Comparison of ENCODE assay signal across 8 cellular contexts in genomic region chr11:47641585-47642098, GRCh38. TPM values are rescaled to one million over a fixed set of nuclear protein-coding genes. Genes with fewer than 3 reads are reported as not detected.
A peak's percentile ranks its signal among the peaks of the same experiment; 100 is the strongest.
DNase-seq lines count a peak whose midpoint lies in the region; ATAC-seq, FAIRE-seq and TF ChIP-seq lines count a peak whose summit lies in the region.

No MANE protein-coding gene starts in this region.

- H4K20me1 ChIP-seq in PC-9 (ENCODE audit: insufficient read depth) (no peaks in the 10 kb centered on the region), endothelial cell of umbilical vein (replicated peaks; ENCODE audit: control insufficient read depth, extremely low read depth, insufficient read depth, low read length) (no peaks in the 10 kb centered on the region)

- H3K4me3 ChIP-seq in GM12864 (ENCODE audit: low read depth, low read length) (peak overlapping the region; percentile 78), PC-9 (peak overlapping the region; percentile 94), endothelial cell of umbilical vein (replicated peaks in 1 of 3; ENCODE audit: insufficient read depth in 1 of 3, low read depth in 1 of 3, low read length in 3 of 3) (peak overlapping the region; percentile 70 to 95 (median 93))

- no peak for ATAC-seq in HG03280 (IDR thresholded peaks at IDR 0.05; ENCODE audit: unreplicated experiment)

- H3K27me3 Mint-ChIP-seq in nephron progenitor cell (ENCODE audit: low read depth, poor library complexity), result peaks cover 6% of the 10 kb centered on the region

- no peak for FAIRE-seq in endothelial cell of umbilical vein (lab: Jason Lieb, UNC)

- H3K9me2 ChIP-seq in PC-9 (ENCODE audit: insufficient read depth), result no peaks in the 10 kb centered on the region

- H3K9me1 ChIP-seq in endothelial cell of umbilical vein (replicated peaks; ENCODE audit: control insufficient read depth, extremely low read depth, insufficient read depth, low read length), result no peaks in the 10 kb centered on the region

- dilution Hi-C loops in endothelial cell of umbilical vein (cut with MboI; ENCODE audit: extremely low pct_ligation_motif_present, low sequenced_read_pairs), result no loop called here

- H3K4me2 ChIP-seq in PC-9, result peak overlapping the region; percentile 89
- peak overlapping the region; percentile 95 for H3K4me2 ChIP-seq in endothelial cell of umbilical vein (ENCODE audit: insufficient read depth, low read length)

- H3K9ac ChIP-seq in endothelial cell of umbilical vein (replicated peaks; ENCODE audit: extremely low read depth, insufficient read depth, low read length), result peak overlapping the region; percentile 98

- H3K79me2 ChIP-seq in PC-9 (ENCODE audit: low read depth), result peaks cover 32% of the 10 kb centered on the region
- peaks cover 23% of the 10 kb centered on the region for H3K79me2 ChIP-seq in endothelial cell of umbilical vein (ENCODE audit: control insufficient read depth, insufficient read depth, low read length)

- H3K4me1 ChIP-seq in PC-9 (replicated peaks; ENCODE audit: insufficient read depth) (peaks cover 9% of the 10 kb centered on the region), endothelial cell of umbilical vein (ENCODE audit: control insufficient read depth, extremely low read depth, insufficient read depth, low read length) (peaks cover 11% of the 10 kb centered on the region)

- no peaks in the 10 kb centered on the region for H3K9me3 ChIP-seq in PC-9 (ENCODE audit: insufficient read depth, low read depth)
- no peaks in the 10 kb centered on the region for H3K9me3 ChIP-seq in endothelial cell of umbilical vein (replicated peaks; ENCODE audit: control insufficient read depth, insufficient read depth, low read length)

- TF ChIP-seq CTCF in GM12864 (IDR thresholded peaks at IDR 0.05; ENCODE audit: low read depth, low read length, missing control alignments), result no peak
- no peak for TF ChIP-seq CTCF in PC-9 (conservative IDR thresholded peaks at IDR 0.05)
- TF ChIP-seq CTCF in endothelial cell of umbilical vein (IDR thresholded peaks at IDR 0.05; ENCODE audit: extremely low read depth in 1 of 2, insufficient read depth in 1 of 2, low read depth in 1 of 2, low read length in 2 of 2), result no peak
- no peak for TF ChIP-seq CTCF in nephron progenitor cell (IDR thresholded peaks at IDR 0.05)

- no peaks in the 10 kb centered on the region for H3K27me3 ChIP-seq in PC-9 (ENCODE audit: insufficient read depth, low read depth)
- H3K27me3 ChIP-seq in endothelial cell of umbilical vein (ENCODE audit: control insufficient read depth in 2 of 2, insufficient read depth in 2 of 2, low read length in 2 of 2), result no peaks in the 10 kb centered on the region

- peak overlapping the region; percentile 98 for H3K27ac Mint-ChIP-seq in nephron progenitor cell

- peaks cover 4% of the 10 kb centered on the region; the same call in 1 of the 2 replicates for H3F3A ChIP-seq in PC-9 (ENCODE audit: insufficient read depth, low read depth)

- BruUV-seq in PC-9 (replicated peaks; lab: Mats Ljungman, UMichigan) (no TSS peak), endothelial cell of umbilical vein (replicated peaks; lab: Mats Ljungman, UMichigan) (TSS peak; percentile 61)

- TF ChIP-seq POLR2A in endothelial cell of umbilical vein (IDR thresholded peaks at IDR 0.05; ENCODE audit: low read depth, low read length), result no peak

- DNase-seq in GM12864 (ENCODE audit: low read depth), result no peak
- no peak for DNase-seq in PC-9
- DNase-seq in endothelial cell of umbilical vein (ENCODE audit: low read depth, low spot score), result no peak
- no peak for DNase-seq in nephron progenitor cell
- no peak for DNase-seq in islet precursor cell
- no peak for DNase-seq in central memory CD4-positive, alpha-beta T cell
- no peak for DNase-seq in H4 (ENCODE audit: low spot score)

- POLR2A ChIA-PET in PC-9 (lab: Charles Lee; ENCODE audit: unreplicated experiment) (interaction anchor here (0.6 kb wide), 1 partner anchor 133 kb away, joined by 4 read pairs; no protein-coding TSS in a partner anchor), endothelial cell of umbilical vein (lab: Charles Lee) (no interaction called here)

- intact Hi-C loops in PC-9 (cut with micrococcal nuclease; ENCODE audit: unreplicated experiment) (loop anchor here (1.0 to 2.0 kb wide), 3 partner anchors 74 to 411 kb away; partner anchors contain the start of genes AGBL2 and FNBP4), endothelial cell of umbilical vein (cut with micrococcal nuclease) (loop anchor here (1.0 to 5.0 kb wide), 3 partner anchors 73 to 211 kb away; partner anchors contain the start of genes AGBL2 and FNBP4)

- H3K36me3 Mint-ChIP-seq in nephron progenitor cell (ENCODE audit: low read depth), result peaks cover 29% of the 10 kb centered on the region

- CTCF ChIA-PET in PC-9 (lab: Charles Lee) (interaction anchor here (0.5 to 0.7 kb wide), 2 partner anchors 88 to 771 kb away, joined by 3 to 8 read pairs; no protein-coding TSS in a partner anchor), endothelial cell of umbilical vein (lab: Charles Lee) (no interaction called here)

- H3K9me3 Mint-ChIP-seq in nephron progenitor cell, result no peaks in the 10 kb centered on the region

- H3K4me1 Mint-ChIP-seq in nephron progenitor cell, result peaks cover 26% of the 10 kb centered on the region

- H3K4me3 Mint-ChIP-seq in nephron progenitor cell, result peak overlapping the region; percentile 96

- H2AFZ ChIP-seq in PC-9 (peak overlapping the region; percentile 94), endothelial cell of umbilical vein (ENCODE audit: low read depth, low read length) (peak overlapping the region; percentile 97)

- H3K36me3 ChIP-seq in PC-9 (ENCODE audit: low read depth) (peaks cover 9% of the 10 kb centered on the region; the same call in 1 of the 2 replicates), endothelial cell of umbilical vein (ENCODE audit: control insufficient read depth in 2 of 2, extremely low read depth in 1 of 2, insufficient read depth in 2 of 2, low read length in 2 of 2) (peaks cover 0 to 1% of the 10 kb centered on the region in 2 experiments)

- H3K27ac ChIP-seq in PC-9 (peak overlapping the region; percentile 74), endothelial cell of umbilical vein (ENCODE audit: insufficient read depth, low read depth, low read length) (peak overlapping the region; percentile 75)

TF ChIP-seq in endothelial cell of umbilical vein, 7 proteins besides CTCF, POLR2A, EP300 and RAD21:
- TF ChIP-seq EZH2 (IDR thresholded peaks at IDR 0.05; ENCODE audit: borderline replicate concordance, low read depth, low read length, severe bottlenecking) (no peak), JUN (IDR thresholded peaks at IDR 0.05; ENCODE audit: borderline replicate concordance, insufficient read depth, insufficient read length, low read depth) (no peak), POLR2AphosphoS5 (IDR thresholded peaks at IDR 0.05; ENCODE audit: insufficient read depth, low read depth, low read length) (no peak), FOS (IDR thresholded peaks at IDR 0.05; ENCODE audit: borderline replicate concordance, insufficient read depth, low read length) (no peak)

RNA-seq across cellular contexts. Expression of gene MTCH2, which starts 0.7 kb away (rescaled TPM):
- total RNA-seq in PC-9 (2021) (147 and 167 TPM in 2 replicates), endothelial cell of umbilical vein (134 and 138 TPM in 2 replicates)
- polyA plus RNA-seq in endothelial cell of umbilical vein, result 111 and 144 TPM in 2 replicates
- 145 and 148 TPM in 2 replicates for polyA plus RNA-seq in endothelial cell of umbilical vein (2011; cell fraction: cytosol; rRNA removed)
- 73.2 and 88.1 TPM in 2 replicates for polyA plus RNA-seq in endothelial cell of umbilical vein (2011; cell fraction: nucleus; rRNA removed)
- polyA plus RNA-seq in endothelial cell of umbilical vein (2012), result 169 and 182 TPM in 2 replicates
- polyA minus RNA-seq in endothelial cell of umbilical vein, result 141 and 185 TPM in 2 replicates
- polyA minus RNA-seq in endothelial cell of umbilical vein (2011; cell fraction: cytosol; rRNA and poly(A)+ RNA removed), result 114 TPM
- 30.2 and 32.3 TPM in 2 replicates for polyA minus RNA-seq in endothelial cell of umbilical vein (2011; cell fraction: nucleus; rRNA and poly(A)+ RNA removed)
- 116 and 177 TPM in 2 replicates for total RNA-seq in H4 (2014; rRNA removed; shearing (Covaris generic))

RNA-seq across cellular contexts. Expression of gene C1QTNF4, which starts 47.4 kb away (rescaled TPM):
- total RNA-seq in PC-9 (2021), result 0.22 and 0.63 TPM in 2 replicates
- total RNA-seq in endothelial cell of umbilical vein, result 1.7 and 1.8 TPM in 2 replicates
- polyA plus RNA-seq in endothelial cell of umbilical vein, result 5.4 and 7.5 TPM in 2 replicates
- 0.77 and 1.8 TPM in 2 replicates for polyA plus RNA-seq in endothelial cell of umbilical vein (2011; cell fraction: cytosol; rRNA removed)
- 0.34 and 0.59 TPM in 2 replicates for polyA plus RNA-seq in endothelial cell of umbilical vein (2011; cell fraction: nucleus; rRNA removed)
- 0.09 and 1.8 TPM in 2 replicates for polyA plus RNA-seq in endothelial cell of umbilical vein (2012)
- polyA minus RNA-seq in endothelial cell of umbilical vein, result 0.32 TPM in 1 of 2 replicates, not detected in the other
- polyA minus RNA-seq in endothelial cell of umbilical vein (2011; cell fraction: cytosol; rRNA and poly(A)+ RNA removed), result not detected
- polyA minus RNA-seq in endothelial cell of umbilical vein (2011; cell fraction: nucleus; rRNA and poly(A)+ RNA removed), result 0.77 TPM in 1 of 2 replicates, not detected in the other
- total RNA-seq in H4 (2014; rRNA removed; shearing (Covaris generic)), result not detected in 2 replicates

RNA-seq across cellular contexts. Expression of gene FAM180B, which starts 55.2 kb away (rescaled TPM):
- not detected in 2 replicates for total RNA-seq in PC-9 (2021)
- not detected in 2 replicates for total RNA-seq in endothelial cell of umbilical vein
- polyA plus RNA-seq in endothelial cell of umbilical vein, result not detected in 2 replicates
- polyA plus RNA-seq in endothelial cell of umbilical vein (2011; cell fraction: cytosol; rRNA removed), result 0.05 TPM in 1 of 2 replicates, not detected in the other
- polyA plus RNA-seq in endothelial cell of umbilical vein (2011; cell fraction: nucleus; rRNA removed), result 0.20 and 0.42 TPM in 2 replicates
- not detected in 2 replicates for polyA plus RNA-seq in endothelial cell of umbilical vein (2012)
- not detected in 2 replicates for polyA minus RNA-seq in endothelial cell of umbilical vein
- polyA minus RNA-seq in endothelial cell of umbilical vein (2011; cell fraction: cytosol; rRNA and poly(A)+ RNA removed), result not detected
- polyA minus RNA-seq in endothelial cell of umbilical vein (2011; cell fraction: nucleus; rRNA and poly(A)+ RNA removed), result 0.29 TPM in 1 of 2 replicates, not detected in the other
- not detected in 2 replicates for total RNA-seq in H4 (2014; rRNA removed; shearing (Covaris generic))
